14 cellular contexts compared by ENCODE assay signal in the genomic region with DNA sequence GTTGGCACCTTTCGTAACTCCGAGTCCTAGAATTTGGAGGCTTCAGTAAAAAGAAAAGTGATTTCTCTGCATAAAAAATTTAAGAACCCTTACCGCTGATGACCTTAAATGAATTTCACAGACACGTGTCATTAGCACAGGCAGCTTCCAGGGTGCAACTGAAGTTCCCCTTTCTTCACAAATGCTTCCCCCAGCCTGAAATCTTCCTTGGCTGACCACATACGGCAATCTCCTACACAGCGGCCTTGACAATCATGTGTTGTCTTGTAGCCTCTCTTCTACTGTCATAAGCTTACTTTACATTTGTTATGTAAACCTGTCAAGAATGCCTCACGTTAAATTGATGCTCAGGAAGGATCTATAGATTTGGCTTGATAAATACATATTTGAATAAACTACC.
DNase-seq lines count a peak whose midpoint lies in the region; ATAC-seq, FAIRE-seq and TF ChIP-seq lines count a peak whose summit lies in the region.
"Had no signal": no experiment of that assay in that cellular context is flagged by ENCODE, and none has a peak within 500 bp of the region (broad histone marks: within the 10 kb centered on the region; RNA-seq: fewer than 3 reads in every experiment).

No MANE protein-coding gene starts in this region.

- intact Hi-C loops in lower lobe of right lung (cut with DNase I) = no loop called here

- WGBS in gastroesophageal sphincter (ENCODE audit: low coverage in 1 of 2), 2 donors = 61 to 100% methylated on average over 2 to 7 of the region's 7 CpGs

- H3K27me3 ChIP-seq in lower lobe of right lung (ENCODE audit: low read depth) (no peaks in the 10 kb centered on the region), gastroesophageal sphincter (no peaks in the 10 kb centered on the region)
- H3K27me3 ChIP-seq: ascending aorta had no signal

- H3K36me3 ChIP-seq in lower lobe of right lung (no peaks in the 10 kb centered on the region), gastroesophageal sphincter (peaks cover 0 to 21% of the 10 kb centered on the region in 2 donors)

- FAIRE-seq in H54 (lab: Jason Lieb, UNC) = no peak
- FAIRE-seq: frontal cortex, K562 had no signal

- H3K4me3 ChIP-seq in lower lobe of right lung = no peak overlapping the region
- no peak overlapping the region for H3K4me3 ChIP-seq in gastroesophageal sphincter
- H3K4me3 ChIP-seq: ascending aorta, K562 had no signal

- ATAC-seq in lower lobe of right lung (peak; percentile 67 to 74), gastroesophageal sphincter (no peak), GM18870 (IDR thresholded peaks at IDR 0.05; ENCODE audit: unreplicated experiment) (no peak)
- ATAC-seq: K562 had no signal

- H3K9me3 ChIP-seq in lower lobe of right lung (no peaks in the 10 kb centered on the region), gastroesophageal sphincter (no peaks in the 10 kb centered on the region)
- H3K9me3 ChIP-seq: ascending aorta had no signal

- H3K4me1 ChIP-seq in lower lobe of right lung (peaks cover 10% of the 10 kb centered on the region), gastroesophageal sphincter (no peaks in the 10 kb centered on the region)
- H3K4me1 ChIP-seq: ascending aorta had no signal

- TF ChIP-seq POLR2A in gastroesophageal sphincter (IDR thresholded peaks at IDR 0.05) = no peak
- TF ChIP-seq POLR2A in H54 (IDR thresholded peaks at IDR 0.05; ENCODE audit: low read depth, low read length) = no peak

- H3K27ac ChIP-seq in lower lobe of right lung (no peak overlapping the region), gastroesophageal sphincter (no peak overlapping the region)
- H3K27ac ChIP-seq: ascending aorta had no signal

- no peak for TF ChIP-seq EP300 in gastroesophageal sphincter (IDR thresholded peaks at IDR 0.05)

- DNase-seq in CD1c-positive myeloid dendritic cell (ENCODE audit: extremely low spot score) = peak; percentile 81
- DNase-seq in GM20000 (ENCODE audit: low spot score) = peak; percentile 47
- peak; percentile 89 for DNase-seq in SKM-1 treated with dmso at 0.1 percent for 144 hours (lab: John Stamatoyannopoulos, UW; ENCODE audit: unreplicated experiment)
- no peak for DNase-seq in lower lobe of right lung
- DNase-seq in H54 (ENCODE audit: insufficient read length, low spot score) = no peak
- DNase-seq in NCI-H2227 treated with DMSO at 0.1 percent for 48 hours (lab: John Stamatoyannopoulos, UW) = no peak
- DNase-seq: CD4-positive, CD25-positive, alpha-beta regulatory T cell; effector CD8-positive, alpha-beta T cell; NCI-H2029 treated with DMSO at 0.1 percent for 48 hours had no signal

- no peak for TF ChIP-seq CTCF in GM20000 (IDR thresholded peaks at IDR 0.05; ENCODE audit: extremely low read depth, missing control alignments)
- TF ChIP-seq CTCF in lower lobe of right lung (IDR thresholded peaks at IDR 0.05) = no peak
- TF ChIP-seq CTCF in gastroesophageal sphincter (IDR thresholded peaks at IDR 0.05) = no peak

Comparison
In these comparisons a context has a peak if more than half of its experiments do, and no peak if none do; other contexts are left out.
1. DNase-seq: peak in CD1c-positive myeloid dendritic cell (single experiment), GM20000 (single experiment) and SKM-1 treated with dmso at 0.1 percent for 144 hours (single experiment); none in lower lobe of right lung (single experiment), H54 (single experiment) and NCI-H2227 treated with DMSO at 0.1 percent for 48 hours (single experiment).
2. ATAC-seq: peak in lower lobe of right lung (2 of 2); none in gastroesophageal sphincter (single experiment) and GM18870 (single experiment).